15 cellular contexts compared by ENCODE assay signal in the genomic region with DNA sequence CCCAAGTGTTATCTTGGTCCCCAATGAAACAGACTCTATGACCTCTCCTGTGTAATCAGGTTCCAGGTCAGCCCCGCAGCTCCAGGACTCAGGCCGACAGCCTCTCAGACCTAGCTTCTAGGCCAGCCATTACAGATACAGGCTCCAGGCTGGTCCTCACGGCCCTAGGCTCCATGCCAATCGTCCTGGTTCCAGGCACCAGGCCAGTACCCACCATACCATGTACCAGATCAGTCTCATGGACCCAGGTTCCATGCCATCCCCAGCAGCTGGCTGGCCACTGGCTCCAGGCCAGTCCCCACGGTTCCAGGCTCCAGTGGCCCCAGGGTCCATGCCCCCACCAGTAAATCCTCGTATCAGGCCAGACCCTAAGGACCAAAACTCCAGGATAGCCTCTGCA.
DNase-seq lines count a peak whose midpoint lies in the region; ATAC-seq and TF ChIP-seq lines count a peak whose summit lies in the region.
"Had no signal": no experiment of that assay in that cellular context is flagged by ENCODE, and none has a peak within 500 bp of the region (broad histone marks: within the 10 kb centered on the region; RNA-seq: fewer than 3 reads in every experiment).

No MANE protein-coding gene starts in this region.

- no peaks in the 10 kb centered on the region for H3K36me3 ChIP-seq in upper lobe of left lung

- TF ChIP-seq CTCF in upper lobe of left lung (IDR thresholded peaks at IDR 0.05), result no peak

- no peaks in the 10 kb centered on the region for H3K27me3 Mint-ChIP-seq in activated naive CD8-positive, alpha-beta T cell treated with anti-CD3 and anti-CD28 coated beads, Interleukin-2, amount 50 U/mL, for 24 hours
- H3K27me3 Mint-ChIP-seq in activated naive CD8-positive, alpha-beta T cell treated with anti-CD3 and anti-CD28 coated beads for 36 hours, result no peaks in the 10 kb centered on the region
- H3K27me3 Mint-ChIP-seq: CD4-positive, alpha-beta T cell had no signal

- H3K9me3 Mint-ChIP-seq in activated naive CD8-positive, alpha-beta T cell treated with anti-CD3 and anti-CD28 coated beads, Interleukin-2, amount 50 U/mL, for 24 hours, result no peaks in the 10 kb centered on the region
- H3K9me3 Mint-ChIP-seq in activated naive CD8-positive, alpha-beta T cell treated with anti-CD3 and anti-CD28 coated beads for 36 hours, result peaks cover 4% of the 10 kb centered on the region

- H3K36me3 Mint-ChIP-seq in activated naive CD8-positive, alpha-beta T cell treated with anti-CD3 and anti-CD28 coated beads, Interleukin-2, amount 50 U/mL, for 24 hours (ENCODE audit: low read depth), result no peaks in the 10 kb centered on the region
- no peaks in the 10 kb centered on the region for H3K36me3 Mint-ChIP-seq in activated naive CD8-positive, alpha-beta T cell treated with anti-CD3 and anti-CD28 coated beads for 36 hours

- 69 to 80% methylated on average over 1 to 4 of the region's 6 CpGs for WGBS in upper lobe of left lung, 2 donors

- intact Hi-C loops in posterior vena cava (cut with DNase I), result no loop called here

- H3K27me3 ChIP-seq in upper lobe of left lung, result no peaks in the 10 kb centered on the region

- H3K4me3 ChIP-seq in upper lobe of left lung, result no peak overlapping the region
- H3K4me3 ChIP-seq: A549 had no signal

- no peak for TF ChIP-seq POLR2A in upper lobe of left lung (IDR thresholded peaks at IDR 0.05)

- TF ChIP-seq EP300 in upper lobe of left lung (IDR thresholded peaks at IDR 0.05), result no peak

- H3K27ac Mint-ChIP-seq in activated naive CD8-positive, alpha-beta T cell treated with anti-CD3 and anti-CD28 coated beads, Interleukin-2, amount 50 U/mL, for 24 hours, result no peak overlapping the region
- no peak overlapping the region for H3K27ac Mint-ChIP-seq in activated naive CD8-positive, alpha-beta T cell treated with anti-CD3 and anti-CD28 coated beads for 36 hours
- H3K27ac Mint-ChIP-seq: CD4-positive, alpha-beta T cell had no signal

- no peak overlapping the region for H3K4me3 Mint-ChIP-seq in activated naive CD8-positive, alpha-beta T cell treated with anti-CD3 and anti-CD28 coated beads, Interleukin-2, amount 50 U/mL, for 24 hours
- H3K4me3 Mint-ChIP-seq in activated naive CD8-positive, alpha-beta T cell treated with anti-CD3 and anti-CD28 coated beads for 36 hours, result no peak overlapping the region
- H3K4me3 Mint-ChIP-seq: CD4-positive, alpha-beta T cell; H9 had no signal

- no peaks in the 10 kb centered on the region for H3K4me1 ChIP-seq in upper lobe of left lung
- H3K4me1 ChIP-seq: A549, Caco-2 had no signal

- no peak overlapping the region for H3K27ac ChIP-seq in upper lobe of left lung
- H3K27ac ChIP-seq: 22Rv1, A549, C4-2B had no signal

- ATAC-seq in activated naive CD8-positive, alpha-beta T cell treated with anti-CD3 and anti-CD28 coated beads, Interleukin-2, amount 50 U/mL, for 24 hours, result peak; percentile 33
- peak; percentile 29 to 30 for ATAC-seq in upper lobe of left lung (ENCODE audit: low FRiP score in 2 of 2)
- no peak for ATAC-seq in GM21367 (IDR thresholded peaks at IDR 0.05; ENCODE audit: unreplicated experiment)
- ATAC-seq: A549 had no signal

- no peak for DNase-seq in activated naive CD8-positive, alpha-beta T cell treated with anti-CD3 and anti-CD28 coated beads, Interleukin-2, amount 50 U/mL, for 24 hours
- no peak for DNase-seq in activated naive CD8-positive, alpha-beta T cell treated with anti-CD3 and anti-CD28 coated beads for 36 hours
- DNase-seq in posterior vena cava (ENCODE audit: low spot score) (peak; percentile 70), upper lobe of left lung (peak in 1 of 2 donors; percentile 11), NK-92 (lab: John Stamatoyannopoulos, UW; ENCODE audit: unreplicated experiment) (no peak), T-helper 2 cell (no peak)
- DNase-seq: AML-193; Caco-2; CD4-positive, alpha-beta T cell; GDM1; H9 had no signal

- peaks cover 0 to 9% (median 0%) of the 10 kb centered on the region in 4 donors for H3K9me3 ChIP-seq in upper lobe of left lung
- H3K9me3 ChIP-seq: Caco-2 had no signal

- no peaks in the 10 kb centered on the region for H3K4me1 Mint-ChIP-seq in activated naive CD8-positive, alpha-beta T cell treated with anti-CD3 and anti-CD28 coated beads, Interleukin-2, amount 50 U/mL, for 24 hours
- no peaks in the 10 kb centered on the region for H3K4me1 Mint-ChIP-seq in activated naive CD8-positive, alpha-beta T cell treated with anti-CD3 and anti-CD28 coated beads for 36 hours
